1 cellular context compared by ENCODE assay signal in the genomic region with DNA sequence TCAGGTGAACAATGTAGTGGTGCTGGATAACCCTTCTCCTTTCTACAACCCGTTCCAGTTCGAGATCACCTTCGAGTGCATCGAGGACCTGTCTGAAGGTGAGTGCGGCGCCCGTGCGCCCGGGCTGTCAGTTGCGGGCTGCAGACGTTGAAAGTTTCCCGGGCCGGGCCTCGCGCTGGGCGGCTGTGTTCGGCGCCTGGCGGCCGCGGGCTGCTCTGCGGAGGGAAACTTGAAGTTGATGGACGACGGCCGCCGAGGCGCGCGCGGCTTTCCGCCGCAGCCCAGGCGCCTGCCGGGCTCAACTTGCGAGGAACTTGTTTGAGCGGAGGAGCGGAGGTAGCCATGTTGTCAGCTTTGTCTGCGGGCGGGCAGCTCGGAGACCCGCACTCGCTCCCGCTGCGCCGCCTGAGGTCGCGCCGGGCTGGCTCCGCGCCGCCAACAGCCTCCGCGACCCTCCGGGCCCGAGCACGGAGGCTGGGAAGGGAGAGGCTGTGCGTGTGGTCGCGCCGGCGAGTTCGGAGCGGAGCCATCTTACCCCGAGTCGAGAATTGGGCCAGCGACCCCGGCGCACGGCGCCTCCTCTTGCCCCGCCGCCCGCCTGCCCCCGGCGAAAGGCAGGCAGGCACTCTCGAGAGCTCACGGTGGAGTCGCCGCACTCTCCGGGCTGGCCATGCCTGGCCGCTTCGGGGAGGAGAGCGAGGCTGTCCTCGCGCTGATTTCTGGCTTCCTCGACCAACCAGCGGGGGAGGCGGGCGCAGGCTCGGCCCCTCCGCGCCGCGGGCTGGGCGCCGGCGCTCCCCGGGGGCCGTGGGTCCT.
TF ChIP-seq lines count a peak whose summit lies in the region.

No MANE protein-coding gene starts in this region.

TF ChIP-seq in WTC11, 78 proteins besides CTCF, POLR2A, EP300 and RAD21 (continued from another document):
- TF ChIP-seq, protein P1, sequence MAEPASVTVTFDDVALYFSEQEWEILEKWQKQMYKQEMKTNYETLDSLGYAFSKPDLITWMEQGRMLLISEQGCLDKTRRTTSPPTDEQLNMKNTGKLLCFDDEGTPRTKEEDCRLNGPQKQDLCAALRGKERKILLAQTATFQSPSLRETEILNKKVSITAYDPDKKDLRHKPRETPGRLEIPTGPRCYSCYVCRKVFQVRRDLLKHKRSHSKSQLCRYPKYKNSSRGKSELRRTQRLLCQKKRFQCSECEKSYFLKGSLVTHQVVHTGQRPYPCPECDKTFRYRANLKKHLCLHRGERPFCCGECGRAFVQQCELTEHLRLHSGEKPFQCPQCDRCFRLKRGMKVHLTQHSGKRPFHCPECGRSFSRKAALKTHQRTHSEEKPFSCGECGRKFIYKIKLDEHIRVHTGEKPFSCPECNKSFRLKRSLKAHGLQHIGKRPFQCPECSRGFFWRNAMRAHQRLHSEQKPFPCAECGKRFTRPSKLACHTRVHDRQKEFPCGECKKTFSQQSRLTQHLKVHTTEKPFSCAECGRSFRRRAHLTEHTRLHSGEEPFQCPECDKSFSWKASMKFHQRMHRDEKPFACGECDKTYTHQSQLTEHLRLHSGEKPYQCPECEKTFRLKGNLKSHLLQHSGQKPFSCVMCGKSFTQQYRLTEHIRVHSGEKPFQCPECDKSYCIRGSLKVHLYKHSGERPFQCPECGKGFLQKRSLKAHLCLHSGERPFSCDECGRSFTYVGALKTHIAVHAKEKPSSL (CRISPR knock-in tag; conservative IDR thresholded peaks at IDR 0.05) = no peak
- TF ChIP-seq ESRRA (CRISPR knock-in tag; IDR thresholded peaks at IDR 0.05; ENCODE audit: borderline replicate concordance) (0 out of 2 replicates have a peak, but pooled peaks have one; percentile 43), SP1 (CRISPR knock-in tag; conservative IDR thresholded peaks at IDR 0.05) (no peak), KAT7 (CRISPR knock-in tag; IDR thresholded peaks at IDR 0.05; ENCODE audit: borderline replicate concordance) (peak; percentile 32; the same call in 1 of the 2 replicates), ETV6 (CRISPR knock-in tag; IDR thresholded peaks at IDR 0.05) (peak; percentile 68; the same call in 1 of the 2 replicates)
- TF ChIP-seq, protein P2, sequence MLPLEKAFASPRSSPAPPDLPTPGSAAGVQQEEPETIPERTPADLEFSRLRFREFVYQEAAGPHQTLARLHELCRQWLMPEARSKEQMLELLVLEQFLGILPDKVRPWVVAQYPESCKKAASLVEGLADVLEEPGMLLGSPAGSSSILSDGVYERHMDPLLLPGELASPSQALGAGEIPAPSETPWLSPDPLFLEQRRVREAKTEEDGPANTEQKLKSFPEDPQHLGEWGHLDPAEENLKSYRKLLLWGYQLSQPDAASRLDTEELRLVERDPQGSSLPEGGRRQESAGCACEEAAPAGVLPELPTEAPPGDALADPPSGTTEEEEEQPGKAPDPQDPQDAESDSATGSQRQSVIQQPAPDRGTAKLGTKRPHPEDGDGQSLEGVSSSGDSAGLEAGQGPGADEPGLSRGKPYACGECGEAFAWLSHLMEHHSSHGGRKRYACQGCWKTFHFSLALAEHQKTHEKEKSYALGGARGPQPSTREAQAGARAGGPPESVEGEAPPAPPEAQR (CRISPR knock-in tag; IDR thresholded peaks at IDR 0.05) = no peak
- TF ChIP-seq, protein P3, sequence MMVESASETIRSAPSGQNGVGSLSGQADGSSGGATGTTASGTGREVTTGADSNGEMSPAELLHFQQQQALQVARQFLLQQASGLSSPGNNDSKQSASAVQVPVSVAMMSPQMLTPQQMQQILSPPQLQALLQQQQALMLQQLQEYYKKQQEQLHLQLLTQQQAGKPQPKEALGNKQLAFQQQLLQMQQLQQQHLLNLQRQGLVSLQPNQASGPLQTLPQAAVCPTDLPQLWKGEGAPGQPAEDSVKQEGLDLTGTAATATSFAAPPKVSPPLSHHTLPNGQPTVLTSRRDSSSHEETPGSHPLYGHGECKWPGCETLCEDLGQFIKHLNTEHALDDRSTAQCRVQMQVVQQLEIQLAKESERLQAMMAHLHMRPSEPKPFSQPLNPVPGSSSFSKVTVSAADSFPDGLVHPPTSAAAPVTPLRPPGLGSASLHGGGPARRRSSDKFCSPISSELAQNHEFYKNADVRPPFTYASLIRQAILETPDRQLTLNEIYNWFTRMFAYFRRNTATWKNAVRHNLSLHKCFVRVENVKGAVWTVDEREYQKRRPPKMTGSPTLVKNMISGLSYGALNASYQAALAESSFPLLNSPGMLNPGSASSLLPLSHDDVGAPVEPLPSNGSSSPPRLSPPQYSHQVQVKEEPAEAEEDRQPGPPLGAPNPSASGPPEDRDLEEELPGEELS (CRISPR knock-in tag; IDR thresholded peaks at IDR 0.05) = 0 out of 2 replicates have a peak, but pooled peaks have one; percentile 30
- TF ChIP-seq, protein P4, sequence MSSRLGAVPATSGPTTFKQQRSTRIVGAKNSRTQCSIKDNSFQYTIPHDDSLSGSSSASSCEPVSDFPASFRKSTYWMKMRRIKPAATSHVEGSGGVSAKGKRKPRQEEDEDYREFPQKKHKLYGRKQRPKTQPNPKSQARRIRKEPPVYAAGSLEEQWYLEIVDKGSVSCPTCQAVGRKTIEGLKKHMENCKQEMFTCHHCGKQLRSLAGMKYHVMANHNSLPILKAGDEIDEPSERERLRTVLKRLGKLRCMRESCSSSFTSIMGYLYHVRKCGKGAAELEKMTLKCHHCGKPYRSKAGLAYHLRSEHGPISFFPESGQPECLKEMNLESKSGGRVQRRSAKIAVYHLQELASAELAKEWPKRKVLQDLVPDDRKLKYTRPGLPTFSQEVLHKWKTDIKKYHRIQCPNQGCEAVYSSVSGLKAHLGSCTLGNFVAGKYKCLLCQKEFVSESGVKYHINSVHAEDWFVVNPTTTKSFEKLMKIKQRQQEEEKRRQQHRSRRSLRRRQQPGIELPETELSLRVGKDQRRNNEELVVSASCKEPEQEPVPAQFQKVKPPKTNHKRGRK (CRISPR knock-in tag; IDR thresholded peaks at IDR 0.05; ENCODE audit: borderline replicate concordance) = 0 out of 2 replicates have a peak, but pooled peaks have one; percentile 13
